ENCODE assay signal across 23 cellular contexts in genomic region chr10:100330128-100330527, GRCh38. TPM values are rescaled to one million over a fixed set of nuclear protein-coding genes. Genes with fewer than 3 reads are reported as not detected.
"Had no signal": no experiment of that assay in that cellular context is flagged by ENCODE, and none has a peak within 500 bp of the region (broad histone marks: within the 10 kb centered on the region; RNA-seq: fewer than 3 reads in every experiment).

TSS of gene PKD2L1 (minus strand) at chr10:100330228. CDS start at chr10:100330103, 125 bp downstream.

- DNase-seq: activated CD4-positive, alpha-beta T cell treated with anti-CD3 and anti-CD28 coated beads for 4 hours; activated CD8-positive, alpha-beta memory T cell treated with anti-CD3 and anti-CD28 coated beads, Interleukin-2, amount 50 U/mL, for 4 hours; activated CD8-positive, alpha-beta T cell treated with anti-CD3 and anti-CD28 coated beads for 36 hours; activated naive CD4-positive, alpha-beta T cell; aorta; caudate nucleus; Karpas-422; MM.1S; NCI-H1694; NCI-H2029 treated with DMSO at 0.1 percent for 48 hours; NCI-H345; NCI-H510A; NCI-H526 treated with DMSO at 0.1 percent for 48 hours; NCI-H82; RPMI8226; SK-N-SH; T-helper 1 cell; WERI-Rb-1 had no signal

- H3K27ac ChIP-seq: breast epithelium, WERI-Rb-1 had no signal

- H3K4me1 ChIP-seq: breast epithelium had no signal

- H3K9me3 ChIP-seq: breast epithelium, SK-N-SH had no signal

- H3K4me3 ChIP-seq: breast epithelium, K562 had no signal

- H3K4me2 ChIP-seq: SK-N-SH had no signal

- H3K9ac ChIP-seq: SK-N-SH had no signal

- H3K4me3 Mint-ChIP-seq: activated CD8-positive, alpha-beta T cell treated with anti-CD3 and anti-CD28 coated beads for 36 hours; activated naive CD4-positive, alpha-beta T cell treated with anti-CD3 and anti-CD28 coated beads, Interleukin-2, amount 50 U/mL, for 24 hours had no signal

- H3K36me3 Mint-ChIP-seq: activated naive CD4-positive, alpha-beta T cell treated with anti-CD3 and anti-CD28 coated beads, Interleukin-2, amount 50 U/mL, for 24 hours had no signal

- ATAC-seq: activated CD8-positive, alpha-beta T cell treated with anti-CD3 and anti-CD28 coated beads for 36 hours; K562; Right ventricle myocardium inferior had no signal

- H3K27ac Mint-ChIP-seq: activated CD8-positive, alpha-beta T cell treated with anti-CD3 and anti-CD28 coated beads for 36 hours had no signal

- H3K9me3 Mint-ChIP-seq: activated CD8-positive, alpha-beta T cell treated with anti-CD3 and anti-CD28 coated beads for 36 hours; activated naive CD4-positive, alpha-beta T cell treated with anti-CD3 and anti-CD28 coated beads, Interleukin-2, amount 50 U/mL, for 24 hours had no signal

RNA-seq across cellular contexts. Expression of gene PKD2L1, which starts in this region (rescaled TPM):
- total RNA-seq: activated CD8-positive, alpha-beta T cell treated with anti-CD3 and anti-CD28 coated beads for 36 hours; cerebellum; K562; Right ventricle myocardium inferior had no signal
- polyA plus RNA-seq: K562, SK-N-SH had no signal
